1 cellular context compared by ENCODE assay signal in genomic region chr6:32113386-32114352, GRCh38.
TF ChIP-seq lines count a peak whose summit lies in the region.

No MANE protein-coding gene starts in this region.

TF ChIP-seq in A549, 52 proteins besides CTCF, POLR2A, EP300 and RAD21:
- TF ChIP-seq, protein P1, sequence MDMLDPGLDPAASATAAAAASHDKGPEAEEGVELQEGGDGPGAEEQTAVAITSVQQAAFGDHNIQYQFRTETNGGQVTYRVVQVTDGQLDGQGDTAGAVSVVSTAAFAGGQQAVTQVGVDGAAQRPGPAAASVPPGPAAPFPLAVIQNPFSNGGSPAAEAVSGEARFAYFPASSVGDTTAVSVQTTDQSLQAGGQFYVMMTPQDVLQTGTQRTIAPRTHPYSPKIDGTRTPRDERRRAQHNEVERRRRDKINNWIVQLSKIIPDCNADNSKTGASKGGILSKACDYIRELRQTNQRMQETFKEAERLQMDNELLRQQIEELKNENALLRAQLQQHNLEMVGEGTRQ (IDR thresholded peaks at IDR 0.05) = no peak
- no peak for TF ChIP-seq RNF2 (IDR thresholded peaks at IDR 0.05; ENCODE audit: borderline replicate concordance, low read depth)
- no peak for TF ChIP-seq PBX3 (IDR thresholded peaks at IDR 0.05)
- TF ChIP-seq ZNF302 (CRISPR knock-in tag; IDR thresholded peaks at IDR 0.05) = no peak
- no peak for TF ChIP-seq CEBPB (IDR thresholded peaks at IDR 0.05)
- no peak for TF ChIP-seq MYC (IDR thresholded peaks at IDR 0.05; ENCODE audit: borderline replicate concordance, low read length)
